3 cellular contexts compared by ENCODE assay signal in genomic region chr1:226875641-226876295, GRCh38.
TF ChIP-seq lines count a peak whose summit lies in the region.

No MANE protein-coding gene starts in this region.

TF ChIP-seq in IMR-90, 13 proteins besides CTCF, POLR2A, EP300 and RAD21:
- TF ChIP-seq FOS (IDR thresholded peaks at IDR 0.05; ENCODE audit: low read depth, low read length) (0 out of 2 replicates have a peak, but pooled peaks have one; percentile 12), MAFK (IDR thresholded peaks at IDR 0.05; ENCODE audit: low read depth, low read length) (peak; percentile 33; the same call in 1 of the 2 replicates), BHLHE40 (IDR thresholded peaks at IDR 0.05; ENCODE audit: low read depth, low read length) (peak; percentile 44), RFX5 (IDR thresholded peaks at IDR 0.05; ENCODE audit: low read depth, low read length) (no peak), CEBPB (IDR thresholded peaks at IDR 0.05; ENCODE audit: low read depth, low read length) (no peak)

TF ChIP-seq in K562, 482 proteins besides CTCF, POLR2A, EP300 and RAD21 (continues in another document):
- TF ChIP-seq CREB1 (IDR thresholded peaks at IDR 0.05) (peak; percentile 85), CREB1 (CRISPR knock-in tag; IDR thresholded peaks at IDR 0.05) (peak; percentile 65; the same call in 1 of the 2 replicates), ZNF217 (CRISPR knock-in tag; IDR thresholded peaks at IDR 0.05) (no peak), ZEB2 (IDR thresholded peaks at IDR 0.05) (no peak; the same call in 1 of the 2 replicates), SFPQ (IDR thresholded peaks at IDR 0.05; ENCODE audit: low read depth, low read length) (no peak), SIN3A (IDR thresholded peaks at IDR 0.05; ENCODE audit: borderline replicate concordance in 2 of 2, control insufficient read depth in 1 of 2, low read depth in 2 of 2, low read length in 2 of 2) (no peak), CEBPZ (IDR thresholded peaks at IDR 0.05; ENCODE audit: borderline replicate concordance, low read depth, low read length) (no peak), ZNF583 (CRISPR knock-in tag; IDR thresholded peaks at IDR 0.05) (no peak), NCOR1 (IDR thresholded peaks at IDR 0.05) (no peak), C11orf30 (IDR thresholded peaks at IDR 0.05; ENCODE audit: low read depth) (peak; percentile 61; the same call in 1 of the 2 replicates), MAX (CRISPR knock-in tag; IDR thresholded peaks at IDR 0.05) (0 out of 2 replicates have a peak, but pooled peaks have one; percentile 51), TCF7 (IDR thresholded peaks at IDR 0.05; ENCODE audit: borderline replicate concordance) (no peak), TEAD1 (CRISPR knock-in tag; IDR thresholded peaks at IDR 0.05) (no peak), ZNF280A (IDR thresholded peaks at IDR 0.05; ENCODE audit: low read depth, partially characterized antibody) (no peak), MECOM (CRISPR knock-in tag; IDR thresholded peaks at IDR 0.05) (no peak), XRCC4 (IDR thresholded peaks at IDR 0.05; ENCODE audit: extremely low read depth, insufficient read depth, insufficient read length) (no peak), MAFF (IDR thresholded peaks at IDR 0.05; ENCODE audit: low read length) (peak; percentile 8; the same call in 1 of the 2 replicates), RB1 (IDR thresholded peaks at IDR 0.05; ENCODE audit: low read depth) (0 out of 2 replicates have a peak, but pooled peaks have one; percentile 8), VEZF1 (CRISPR knock-in tag; IDR thresholded peaks at IDR 0.05) (peak; percentile 53), NCOA2 (IDR thresholded peaks at IDR 0.05; ENCODE audit: partially characterized antibody in 2 of 2) (no peak), RBM15 (IDR thresholded peaks at IDR 0.05; ENCODE audit: insufficient read depth, low read length) (no peak), MEF2A (IDR thresholded peaks at IDR 0.05; ENCODE audit: control insufficient read depth, low read depth, low read length) (0 out of 2 replicates have a peak, but pooled peaks have one; percentile 30)

TF ChIP-seq in HEK293T, 16 proteins besides CTCF, POLR2A, EP300 and RAD21:
- TF ChIP-seq FOXM1 (IDR thresholded peaks at IDR 0.05; ENCODE audit: borderline replicate concordance), result no peak
- TF ChIP-seq FOXK2 (IDR thresholded peaks at IDR 0.05), result no peak
- no peak for TF ChIP-seq BHLHE40 (IDR thresholded peaks at IDR 0.05; ENCODE audit: borderline replicate concordance)
- TF ChIP-seq HDGF (IDR thresholded peaks at IDR 0.05; ENCODE audit: borderline replicate concordance), result no peak
- TF ChIP-seq PKNOX1 (IDR thresholded peaks at IDR 0.05), result no peak
- no peak for TF ChIP-seq TARDBP (IDR thresholded peaks at IDR 0.05)
- TF ChIP-seq ZNF384 (IDR thresholded peaks at IDR 0.05), result no peak
- no peak for TF ChIP-seq ARNT (IDR thresholded peaks at IDR 0.05)
- TF ChIP-seq LEF1 (IDR thresholded peaks at IDR 0.05; ENCODE audit: borderline replicate concordance), result no peak
- TF ChIP-seq SUZ12 (IDR thresholded peaks at IDR 0.05), result no peak
- TF ChIP-seq SP1 (IDR thresholded peaks at IDR 0.05), result no peak
